Comparison of ENCODE assay signal across 8 cellular contexts in genomic region chr12:10140001-10140400, GRCh38. TPM values are rescaled to one million over a fixed set of nuclear protein-coding genes. Genes with fewer than 3 reads are reported as not detected.
DNase-seq lines count a peak whose midpoint lies in the region; ATAC-seq lines count a peak whose summit lies in the region.

No MANE protein-coding gene starts in this region.

- peak in 5 of 6 experiments; percentile 14 to 58 (median 27) for DNase-seq in stimulated activated naive CD4-positive, alpha-beta T cell (lab: John Stamatoyannopoulos, UW)
- no peak for DNase-seq in stimulated activated naive CD4-positive, alpha-beta T cell treated with Interleukin-2 at 50 U/mL for 16 hours (lab: John Stamatoyannopoulos, UW)
- peak; percentile 36 for DNase-seq in NCI-H345 treated with DMSO at 0.1 percent for 48 hours (lab: John Stamatoyannopoulos, UW; ENCODE audit: unreplicated experiment)
- DNase-seq in activated CD4-positive, alpha-beta memory T cell treated with anti-CD3 and anti-CD28 coated beads, Interleukin-2, amount 10 ng/mL, durations not matched to agents 7 days and 5 days = peak; percentile 54
- DNase-seq in fibroblast of gingiva (ENCODE audit: low read depth) = peak; percentile 44
- DNase-seq in non-pigmented ciliary epithelial cell (ENCODE audit: low read depth) = peak; percentile 34

- H3K27me3 Mint-ChIP-seq in activated CD4-positive, alpha-beta memory T cell treated with anti-CD3 and anti-CD28 coated beads, Interleukin-2, amount 10 ng/mL, durations not matched to agents 7 days and 5 days = peaks cover 18% of the 10 kb centered on the region

- ATAC-seq in GM21737 (IDR thresholded peaks at IDR 0.05; ENCODE audit: unreplicated experiment) (no peak), GM21367 (IDR thresholded peaks at IDR 0.05; ENCODE audit: unreplicated experiment) (no peak)

- H3K36me3 Mint-ChIP-seq in activated CD4-positive, alpha-beta memory T cell treated with anti-CD3 and anti-CD28 coated beads, Interleukin-2, amount 10 ng/mL, durations not matched to agents 7 days and 5 days (ENCODE audit: low read depth) = no peaks in the 10 kb centered on the region

- no peaks in the 10 kb centered on the region for H3K9me3 Mint-ChIP-seq in activated CD4-positive, alpha-beta memory T cell treated with anti-CD3 and anti-CD28 coated beads, Interleukin-2, amount 10 ng/mL, durations not matched to agents 7 days and 5 days

- CTCF ChIA-PET in activated CD4-positive, alpha-beta memory T cell treated with anti-CD3 and anti-CD28 coated beads, Interleukin-2, amount 10 ng/mL, durations not matched to agents 7 days and 5 days (lab: Charles Lee) = interaction anchor here (0.8 to 2.5 kb wide), 11 partner anchors 10 to 390 kb away, joined by 3 to 16 read pairs (median 8); partner anchors contain the start of genes CLEC12B and CLEC7A

- POLR2A ChIA-PET in activated CD4-positive, alpha-beta memory T cell treated with anti-CD3 and anti-CD28 coated beads, Interleukin-2, amount 10 ng/mL, durations not matched to agents 7 days and 5 days (lab: Charles Lee) = no interaction called here

- no peaks in the 10 kb centered on the region for H3K4me1 Mint-ChIP-seq in activated CD4-positive, alpha-beta memory T cell treated with anti-CD3 and anti-CD28 coated beads, Interleukin-2, amount 10 ng/mL, durations not matched to agents 7 days and 5 days

- H3K4me3 Mint-ChIP-seq in activated CD4-positive, alpha-beta memory T cell treated with anti-CD3 and anti-CD28 coated beads, Interleukin-2, amount 10 ng/mL, durations not matched to agents 7 days and 5 days = no peak overlapping the region

- H3K27ac Mint-ChIP-seq in activated CD4-positive, alpha-beta memory T cell treated with anti-CD3 and anti-CD28 coated beads, Interleukin-2, amount 10 ng/mL, durations not matched to agents 7 days and 5 days = no peak overlapping the region

RNA-seq across cellular contexts. Expression of gene CLEC7A, which starts 10.0 kb away (rescaled TPM):
- not detected for total RNA-seq in activated CD4-positive, alpha-beta memory T cell treated with anti-CD3 and anti-CD28 coated beads, Interleukin-2, amount 10 ng/mL, durations not matched to agents 7 days and 5 days

RNA-seq across cellular contexts. Expression of gene OLR1, which starts 31.9 kb away (rescaled TPM):
- not detected for total RNA-seq in activated CD4-positive, alpha-beta memory T cell treated with anti-CD3 and anti-CD28 coated beads, Interleukin-2, amount 10 ng/mL, durations not matched to agents 7 days and 5 days

RNA-seq across cellular contexts. Expression of gene TMEM52B, which starts 38.8 kb away (rescaled TPM):
- not detected for total RNA-seq in activated CD4-positive, alpha-beta memory T cell treated with anti-CD3 and anti-CD28 coated beads, Interleukin-2, amount 10 ng/mL, durations not matched to agents 7 days and 5 days

RNA-seq across cellular contexts. Expression of gene CLEC1A, which starts 41.2 kb away (rescaled TPM):
- not detected for total RNA-seq in activated CD4-positive, alpha-beta memory T cell treated with anti-CD3 and anti-CD28 coated beads, Interleukin-2, amount 10 ng/mL, durations not matched to agents 7 days and 5 days
